7 cellular contexts compared by ENCODE assay signal in genomic region chr3:12661926-12662592, GRCh38. TPM values are rescaled to one million over a fixed set of nuclear protein-coding genes. Genes with fewer than 3 reads are reported as not detected.
A peak's percentile ranks its signal among the peaks of the same experiment; 100 is the strongest.
DNase-seq lines count a peak whose midpoint lies in the region; ATAC-seq and TF ChIP-seq lines count a peak whose summit lies in the region.

No MANE protein-coding gene starts in this region.

- peaks cover 60% of the 10 kb centered on the region for H3K4me1 Mint-ChIP-seq in HFFc6 (ENCODE audit: low read depth)
- peaks cover 43% of the 10 kb centered on the region for H3K4me1 Mint-ChIP-seq in activated T-helper 1 cell treated with anti-CD3 and anti-CD28 coated beads, Interleukin-12 subunit alpha, Interleukin-12 subunit beta, Interleukin-2, Interleukin-4 antibody, amounts not matched to agents 30 ng/mL and 10 ng/mL and 1 ng/mL, durations not matched to agents 14 hours and 24 hours and 36 hours (ENCODE audit: low read depth)
- H3K4me1 Mint-ChIP-seq in stimulated activated memory B cell treated with anti-CD40 and anti-IgM and Interleukin-4, amounts not matched to agents 10 μg/mL and 1 μg/mL and 100 μg/mL, for 72 hours = peaks cover 55% of the 10 kb centered on the region

- peaks cover 4% of the 10 kb centered on the region; the same call in 1 of the 2 replicates for H3K9me3 Mint-ChIP-seq in HFFc6
- no peaks in the 10 kb centered on the region for H3K9me3 Mint-ChIP-seq in activated T-helper 1 cell treated with anti-CD3 and anti-CD28 coated beads, Interleukin-12 subunit alpha, Interleukin-12 subunit beta, Interleukin-2, Interleukin-4 antibody, amounts not matched to agents 30 ng/mL and 10 ng/mL and 1 ng/mL, durations not matched to agents 14 hours and 24 hours and 36 hours
- no peaks in the 10 kb centered on the region for H3K9me3 Mint-ChIP-seq in stimulated activated memory B cell treated with anti-CD40 and anti-IgM and Interleukin-4, amounts not matched to agents 10 μg/mL and 1 μg/mL and 100 μg/mL, for 72 hours

- intact Hi-C loops in activated T-helper 1 cell treated with anti-CD3 and anti-CD28 coated beads, Interleukin-12 subunit alpha, Interleukin-12 subunit beta, Interleukin-2, Interleukin-4 antibody, amounts not matched to agents 30 ng/mL and 10 ng/mL and 1 ng/mL, durations not matched to agents 14 hours and 24 hours and 36 hours (cut with micrococcal nuclease) = loop anchor here (2.0 to 10.0 kb wide), 9 partner anchors 35 to 1463 kb away; partner anchors contain the start of genes CHCHD4, TAMM41 and TMEM43
- intact Hi-C loops in left colon (cut with DNase I, micrococcal nuclease) = loop anchor here in 1 of 2 donors (5.0 kb wide), 1 partner anchor 105 kb away; the partner anchor contains the start of gene MKRN2

- TF ChIP-seq CTCF in HFFc6 (IDR thresholded peaks at IDR 0.05) = no peak

- ATAC-seq in stimulated activated memory B cell treated with anti-CD40 and anti-IgM and Interleukin-4, amounts not matched to agents 10 μg/mL and 1 μg/mL and 100 μg/mL, for 72 hours = no peak
- ATAC-seq in HG02970 (IDR thresholded peaks at IDR 0.05; ENCODE audit: low FRiP score, unreplicated experiment) (no peak), left colon (no peak)

- peak overlapping the region; percentile 99 for H3K27ac Mint-ChIP-seq in HFFc6
- H3K27ac Mint-ChIP-seq in activated T-helper 1 cell treated with anti-CD3 and anti-CD28 coated beads, Interleukin-12 subunit alpha, Interleukin-12 subunit beta, Interleukin-2, Interleukin-4 antibody, amounts not matched to agents 30 ng/mL and 10 ng/mL and 1 ng/mL, durations not matched to agents 14 hours and 24 hours and 36 hours = peak overlapping the region; percentile 72
- H3K27ac Mint-ChIP-seq in stimulated activated memory B cell treated with anti-CD40 and anti-IgM and Interleukin-4, amounts not matched to agents 10 μg/mL and 1 μg/mL and 100 μg/mL, for 72 hours = peak overlapping the region; percentile 97

- H3K9me3 ChIP-seq in iPS-18c (ENCODE audit: control insufficient read depth, insufficient read depth, low read length) = no peaks in the 10 kb centered on the region

- DNase-seq in HFFc6 (no peak), left colon (no peak), NCI-H2171 treated with DMSO at 0.1 percent for 48 hours (lab: John Stamatoyannopoulos, UW) (no peak)
- DNase-seq in activated T-helper 1 cell treated with anti-CD3 and anti-CD28 coated beads, Interleukin-12 subunit alpha, Interleukin-12 subunit beta, Interleukin-2, Interleukin-4 antibody, amounts not matched to agents 30 ng/mL and 10 ng/mL and 1 ng/mL, durations not matched to agents 14 hours and 24 hours and 36 hours (ENCODE audit: low spot score) = no peak

- peaks cover 16% of the 10 kb centered on the region for H3K36me3 Mint-ChIP-seq in HFFc6 (ENCODE audit: low read depth)
- H3K36me3 Mint-ChIP-seq in activated T-helper 1 cell treated with anti-CD3 and anti-CD28 coated beads, Interleukin-12 subunit alpha, Interleukin-12 subunit beta, Interleukin-2, Interleukin-4 antibody, amounts not matched to agents 30 ng/mL and 10 ng/mL and 1 ng/mL, durations not matched to agents 14 hours and 24 hours and 36 hours (ENCODE audit: low read depth) = peaks cover 8% of the 10 kb centered on the region
- H3K36me3 Mint-ChIP-seq in stimulated activated memory B cell treated with anti-CD40 and anti-IgM and Interleukin-4, amounts not matched to agents 10 μg/mL and 1 μg/mL and 100 μg/mL, for 72 hours = peaks cover 4% of the 10 kb centered on the region

- H3K4me3 Mint-ChIP-seq in HFFc6 = peak overlapping the region; percentile 93
- peak overlapping the region; percentile 86 for H3K4me3 Mint-ChIP-seq in activated T-helper 1 cell treated with anti-CD3 and anti-CD28 coated beads, Interleukin-12 subunit alpha, Interleukin-12 subunit beta, Interleukin-2, Interleukin-4 antibody, amounts not matched to agents 30 ng/mL and 10 ng/mL and 1 ng/mL, durations not matched to agents 14 hours and 24 hours and 36 hours
- peak overlapping the region; percentile 86 for H3K4me3 Mint-ChIP-seq in stimulated activated memory B cell treated with anti-CD40 and anti-IgM and Interleukin-4, amounts not matched to agents 10 μg/mL and 1 μg/mL and 100 μg/mL, for 72 hours

- peak overlapping the region; percentile 96 for H3K4me3 ChIP-seq in iPS-18c (ENCODE audit: insufficient read depth, low read depth, low read length)

- H3K27me3 Mint-ChIP-seq in HFFc6 (ENCODE audit: insufficient read depth) = 0 out of 2 replicates have a peak, but pooled peaks cover 5% of the 10 kb centered on the region
- no peaks in the 10 kb centered on the region for H3K27me3 Mint-ChIP-seq in activated T-helper 1 cell treated with anti-CD3 and anti-CD28 coated beads, Interleukin-12 subunit alpha, Interleukin-12 subunit beta, Interleukin-2, Interleukin-4 antibody, amounts not matched to agents 30 ng/mL and 10 ng/mL and 1 ng/mL, durations not matched to agents 14 hours and 24 hours and 36 hours (ENCODE audit: insufficient read depth)
- no peaks in the 10 kb centered on the region for H3K27me3 Mint-ChIP-seq in stimulated activated memory B cell treated with anti-CD40 and anti-IgM and Interleukin-4, amounts not matched to agents 10 μg/mL and 1 μg/mL and 100 μg/mL, for 72 hours

RNA-seq across cellular contexts. Expression of gene RAF1, which starts 1.9 kb away (rescaled TPM):
- 10 to 100 TPM; 78.9 to 97.5 (median 86.8) TPM for total RNA-seq in HFFc6 (2021; fragmentation: NEBNext Ultra II Directional; extraction: Animal tissue kit (Norgen Biotek cat#: 25700))
- total RNA-seq in activated T-helper 1 cell treated with anti-CD3 and anti-CD28 coated beads, Interleukin-12 subunit alpha, Interleukin-12 subunit beta, Interleukin-2, Interleukin-4 antibody, amounts not matched to agents 30 ng/mL and 10 ng/mL and 1 ng/mL, durations not matched to agents 14 hours and 24 hours and 36 hours = 91.0 and 91.6 TPM in 2 replicates
- total RNA-seq in left colon = 10 to 100 TPM; 75.3 to 80.5 TPM
